8 cellular contexts compared by ENCODE assay signal in genomic region chr11:68841718-68842426, GRCh38. TPM values are rescaled to one million over a fixed set of nuclear protein-coding genes. Genes with fewer than 3 reads are reported as not detected.
DNase-seq lines count a peak whose midpoint lies in the region; ATAC-seq, FAIRE-seq and TF ChIP-seq lines count a peak whose summit lies in the region.

CPT1A (minus strand) TSS chr11:68841916; CDS start chr11:68815474, 26,442 bp downstream.

- ATAC-seq in HG02759 (IDR thresholded peaks at IDR 0.05; ENCODE audit: unreplicated experiment): peak; percentile 28
- ATAC-seq in GM18873 (IDR thresholded peaks at IDR 0.05; ENCODE audit: low FRiP score, unreplicated experiment): no peak

- peaks cover 2 to 13% of the 10 kb centered on the region in 2 experiments for H3K27me3 ChIP-seq in endothelial cell of umbilical vein (ENCODE audit: control insufficient read depth in 2 of 2, insufficient read depth in 2 of 2, low read length in 2 of 2)

- no peak within 1 kb of the TSS for H3K27ac ChIP-seq in endothelial cell of umbilical vein (ENCODE audit: insufficient read depth, low read depth, low read length)

- peak within 1 kb of the TSS; percentile 52 for H3K9ac ChIP-seq in endothelial cell of umbilical vein (replicated peaks; ENCODE audit: extremely low read depth, insufficient read depth, low read length)

- H3K36me3 Mint-ChIP-seq in mesothelial cell of epicardium: no peaks in the 10 kb centered on the region

- TF ChIP-seq CTCF in endothelial cell of umbilical vein (IDR thresholded peaks at IDR 0.05; ENCODE audit: extremely low read depth in 1 of 2, insufficient read depth in 1 of 2, low read depth in 1 of 2, low read length in 2 of 2) (no peak), mesothelial cell of epicardium (IDR thresholded peaks at IDR 0.05; ENCODE audit: unreplicated experiment) (no peak)

- dilution Hi-C loops in endothelial cell of umbilical vein (cut with MboI; ENCODE audit: extremely low pct_ligation_motif_present, low sequenced_read_pairs): no loop called here

- POLR2A ChIA-PET in endothelial cell of umbilical vein (lab: Charles Lee): no interaction called here

- BruUV-seq in endothelial cell of umbilical vein (replicated peaks; lab: Mats Ljungman, UMichigan): no TSS peak

- H4K20me1 ChIP-seq in endothelial cell of umbilical vein (replicated peaks; ENCODE audit: control insufficient read depth, extremely low read depth, insufficient read depth, low read length): no peaks in the 10 kb centered on the region

- H3K9me3 Mint-ChIP-seq in mesothelial cell of epicardium: no peaks in the 10 kb centered on the region

- intact Hi-C loops in endothelial cell of umbilical vein (cut with micrococcal nuclease): loop anchor here (1.0 to 2.0 kb wide), 2 partner anchors 31 to 61 kb away; partner anchors contain the start of genes IGHMBP2 and MRPL21

- H2AFZ ChIP-seq in endothelial cell of umbilical vein (ENCODE audit: low read depth, low read length): peak within 1 kb of the TSS; percentile 91

- H3K4me1 ChIP-seq in endothelial cell of umbilical vein (ENCODE audit: control insufficient read depth, extremely low read depth, insufficient read depth, low read length): peaks cover 42% of the 10 kb centered on the region

- DNase-seq in DMS153 (lab: John Stamatoyannopoulos, UW) (peak; percentile 58), NCI-H82 treated with DMSO at 0.1 percent for 48 hours (lab: John Stamatoyannopoulos, UW; ENCODE audit: unreplicated experiment) (peak; percentile 1), activated T-cell treated with anti-CD3 and anti-CD28 coated beads for 1 hour (ENCODE audit: low read depth) (peak; percentile 56), endothelial cell of umbilical vein (ENCODE audit: low read depth, low spot score) (peak; percentile 62), mesothelial cell of epicardium (ENCODE audit: low spot score in 2 of 2, unreplicated experiment in 2 of 2) (peak; percentile 57 to 76)
- DNase-seq in stimulated activated CD8-positive, alpha-beta memory T cell treated with anti-CD3 and anti-CD28 coated beads, Interleukin-7, amount 100 ng/mL, for 1 hour (ENCODE audit: low read depth in 2 of 2): peak; percentile 28 to 46

- H3K4me3 Mint-ChIP-seq in mesothelial cell of epicardium: peak within 1 kb of the TSS; percentile 57

- H3K79me2 ChIP-seq in endothelial cell of umbilical vein (ENCODE audit: control insufficient read depth, insufficient read depth, low read length): peaks cover 8% of the 10 kb centered on the region

- peak within 1 kb of the TSS; percentile 65 to 79 (median 69) for H3K4me3 ChIP-seq in endothelial cell of umbilical vein (replicated peaks in 1 of 3; ENCODE audit: insufficient read depth in 1 of 3, low read depth in 1 of 3, low read length in 3 of 3)

- peak within 1 kb of the TSS; percentile 84 for H3K4me2 ChIP-seq in endothelial cell of umbilical vein (ENCODE audit: insufficient read depth, low read length)

- H3K9me3 ChIP-seq in endothelial cell of umbilical vein (replicated peaks; ENCODE audit: control insufficient read depth, insufficient read depth, low read length): no peaks in the 10 kb centered on the region

- TF ChIP-seq POLR2A in endothelial cell of umbilical vein (IDR thresholded peaks at IDR 0.05; ENCODE audit: low read depth, low read length): no peak

- H3K27ac Mint-ChIP-seq in mesothelial cell of epicardium: no peak within 1 kb of the TSS

- peaks cover 61% of the 10 kb centered on the region for H3K27me3 Mint-ChIP-seq in mesothelial cell of epicardium (ENCODE audit: low read depth)

- no peaks in the 10 kb centered on the region for H3K9me1 ChIP-seq in endothelial cell of umbilical vein (replicated peaks; ENCODE audit: control insufficient read depth, extremely low read depth, insufficient read depth, low read length)

- no peaks in the 10 kb centered on the region for H3K36me3 ChIP-seq in endothelial cell of umbilical vein (ENCODE audit: control insufficient read depth in 2 of 2, extremely low read depth in 1 of 2, insufficient read depth in 2 of 2, low read length in 2 of 2)

- peaks cover 42% of the 10 kb centered on the region for H3K4me1 Mint-ChIP-seq in mesothelial cell of epicardium

- FAIRE-seq in endothelial cell of umbilical vein (lab: Jason Lieb, UNC): peak; percentile 43

- CTCF ChIA-PET in endothelial cell of umbilical vein (lab: Charles Lee): interaction anchor here (0.9 to 3.2 kb wide), 4 partner anchors 11 to 44 kb away, joined by 3 to 12 read pairs (median 4); no protein-coding TSS in a partner anchor

TF ChIP-seq in endothelial cell of umbilical vein, 7 proteins besides CTCF, POLR2A, EP300 and RAD21:
- TF ChIP-seq POLR2AphosphoS5 (IDR thresholded peaks at IDR 0.05; ENCODE audit: insufficient read depth, low read depth, low read length) (peak; percentile 52), GATA2 (IDR thresholded peaks at IDR 0.05; ENCODE audit: insufficient read depth, insufficient read length, low read depth, low read length) (no peak), MAX (IDR thresholded peaks at IDR 0.05; ENCODE audit: insufficient read depth, insufficient read length) (no peak), FOS (IDR thresholded peaks at IDR 0.05; ENCODE audit: borderline replicate concordance, insufficient read depth, low read length) (no peak)

RNA-seq across cellular contexts. Expression of gene CPT1A, which starts in this region (rescaled TPM):
- total RNA-seq in endothelial cell of umbilical vein (52.1 and 62.1 TPM in 2 replicates), mesothelial cell of epicardium (2.6 to 3.0 TPM (median 2.8 TPM) in 3 replicates)
- 20.1 and 26.3 TPM in 2 replicates for polyA plus RNA-seq in endothelial cell of umbilical vein
- polyA plus RNA-seq in endothelial cell of umbilical vein (2011; cell fraction: cytosol; rRNA removed): 24.0 and 26.2 TPM in 2 replicates
- 49.1 and 56.2 TPM in 2 replicates for polyA plus RNA-seq in endothelial cell of umbilical vein (2011; cell fraction: nucleus; rRNA removed)
- polyA plus RNA-seq in endothelial cell of umbilical vein (2012): 63.5 and 93.4 TPM in 2 replicates
- polyA minus RNA-seq in endothelial cell of umbilical vein: 70.4 and 92.0 TPM in 2 replicates
- 72.0 TPM for polyA minus RNA-seq in endothelial cell of umbilical vein (2011; cell fraction: cytosol; rRNA and poly(A)+ RNA removed)
- 37.5 and 41.8 TPM in 2 replicates for polyA minus RNA-seq in endothelial cell of umbilical vein (2011; cell fraction: nucleus; rRNA and poly(A)+ RNA removed)

Comparison
In these comparisons a context has a peak if more than half of its experiments do, and no peak if none do; other contexts are left out.
1. RNA of gene CPT1A (total RNA-seq): 52.1 to 62.1 TPM in endothelial cell of umbilical vein; 2.6 to 3.0 TPM in mesothelial cell of epicardium; every median in the first group is over 10 times any median in the second.
2. DNase-seq: peak in every context shown above with its lines; median percentile 66 in mesothelial cell of epicardium; 62 in endothelial cell of umbilical vein; 58 in DMS153; 56 in activated T-cell treated with anti-CD3 and anti-CD28 coated beads for 1 hour; 37 in stimulated activated CD8-positive, alpha-beta memory T cell treated with anti-CD3 and anti-CD28 coated beads, Interleukin-7, amount 100 ng/mL, for 1 hour; 1 in NCI-H82 treated with DMSO at 0.1 percent for 48 hours.